In the genomic region with DNA sequence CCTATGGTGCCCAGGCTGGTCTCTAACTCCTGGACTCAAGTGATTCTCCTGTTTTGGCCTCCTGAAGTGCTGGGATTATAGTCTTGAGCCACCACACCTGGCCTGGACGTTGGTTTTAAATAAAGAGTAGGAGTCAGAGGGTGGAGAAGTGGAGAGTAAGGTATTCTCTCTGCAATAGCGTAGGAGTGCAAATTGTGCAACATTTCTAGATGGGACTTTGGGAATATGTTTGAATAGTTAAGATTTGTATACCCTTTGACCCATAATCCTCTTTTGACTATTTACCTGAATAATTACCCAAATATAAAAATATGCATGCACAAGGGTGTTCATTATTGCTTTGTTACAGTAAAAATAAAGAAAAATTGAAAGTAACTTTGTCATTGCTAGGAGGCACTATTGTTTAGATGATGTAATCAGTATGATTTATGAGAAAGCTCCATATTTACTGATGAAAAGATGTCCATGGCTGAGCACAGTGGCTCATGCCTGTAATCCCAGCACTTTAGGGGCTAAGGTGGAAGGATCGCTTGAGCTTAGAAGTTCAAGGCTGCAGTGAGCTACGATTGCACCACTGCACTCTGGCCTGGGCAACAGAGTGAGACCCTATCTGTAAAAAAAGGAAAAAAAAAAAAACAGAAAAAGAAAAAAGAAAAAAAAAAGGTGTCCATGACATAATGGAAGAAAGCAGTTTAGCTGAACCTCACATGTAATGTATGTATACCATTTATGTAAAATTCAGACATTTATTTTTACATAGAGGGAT, we compare ENCODE assay signal across 2 cellular contexts.
A peak's percentile ranks its signal among the peaks of the same experiment; 100 is the strongest.
TF ChIP-seq lines count a peak whose summit lies in the region.

No MANE protein-coding gene starts in this region.

TF ChIP-seq in GM12878, 131 proteins besides CTCF, POLR2A, EP300 and RAD21 (continued from another document):
- no peak for TF ChIP-seq FOS (IDR thresholded peaks at IDR 0.05; ENCODE audit: borderline replicate concordance, extremely low read depth, insufficient read length)
TF ChIP-seq in GM12878: peak in this region for 1.

TF ChIP-seq in liver, 16 proteins besides CTCF, POLR2A, EP300 and RAD21:
- no peak for TF ChIP-seq REST (IDR thresholded peaks at IDR 0.05)
- peak; percentile 12 to 19 for TF ChIP-seq HNF4A (conservative IDR thresholded peaks at IDR 0.05)
